22 cellular contexts compared by ENCODE assay signal in the genomic region with DNA sequence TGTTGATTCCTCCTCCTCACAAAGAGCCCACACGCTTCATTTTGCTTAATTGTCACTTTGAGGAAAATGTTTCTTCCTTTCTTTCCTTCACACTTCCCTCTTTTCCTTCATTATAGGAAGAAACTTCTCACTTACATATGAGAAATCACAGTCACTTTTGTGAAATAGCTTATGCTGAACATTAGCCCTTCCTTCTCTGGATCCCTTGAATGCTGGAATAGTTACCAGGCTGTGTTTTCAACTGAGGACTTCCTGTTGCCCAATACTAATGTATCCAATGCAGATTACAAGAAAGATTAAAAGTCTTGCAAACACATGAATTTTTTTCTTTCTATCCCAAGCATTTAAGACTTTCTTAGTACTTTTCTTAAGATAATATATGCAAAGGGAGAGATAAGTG. TPM values are rescaled to one million over a fixed set of nuclear protein-coding genes. Genes with fewer than 3 reads are reported as not detected.
"Had no signal": no experiment of that assay in that cellular context is flagged by ENCODE, and none has a peak within 500 bp of the region (broad histone marks: within the 10 kb centered on the region; RNA-seq: fewer than 3 reads in every experiment).

No MANE protein-coding gene starts in this region.

- H3K9me3 Mint-ChIP-seq: activated CD4-positive, alpha-beta T cell treated with anti-CD3 and anti-CD28 coated beads, Interleukin-2, amount 10 ng/mL, durations not matched to agents 24 days and 14 days; activated naive CD4-positive, alpha-beta T cell treated with anti-CD3 and anti-CD28 coated beads for 36 hours; activated naive CD8-positive, alpha-beta T cell treated with anti-CD3 and anti-CD28 coated beads, Interleukin-2, amount 50 U/mL, for 24 hours; activated T-cell treated with anti-CD3 and anti-CD28 coated beads, Interleukin-2, amount 50 U/mL, for 4 hours; natural killer cell treated with Interleukin-12 subunit alpha and Interleukin-12 subunit beta and Interleukin-15 and Interleukin-18, amount 100 ng/mL, for 72 hours; stimulated activated naive CD8-positive, alpha-beta T cell treated with anti-CD3 and anti-CD28 coated beads, Interleukin-15, Interleukin-2, amounts not matched to agents 100 ng/mL and 50 ng/mL, for 24 hours had no signal

- H3K36me3 Mint-ChIP-seq: brain; natural killer cell treated with Interleukin-12 subunit alpha and Interleukin-12 subunit beta and Interleukin-15 and Interleukin-18, amount 100 ng/mL, for 72 hours; T-cell had no signal

- H3K36me3 ChIP-seq: colonic mucosa, gastrocnemius medialis, neutrophil, pancreas, transverse colon had no signal

- H3K4me1 ChIP-seq: colonic mucosa, gastrocnemius medialis, pancreas, transverse colon had no signal

- H3K4me3 ChIP-seq: colonic mucosa, gastrocnemius medialis, pancreas, transverse colon had no signal

- H3K9me3 ChIP-seq: colonic mucosa, gastrocnemius medialis, neutrophil, pancreas had no signal

- DNase-seq: activated CD4-positive, alpha-beta T cell treated with anti-CD3 and anti-CD28 coated beads, Interleukin-2, amount 10 ng/mL, durations not matched to agents 24 days and 14 days; activated CD4-positive, CD25-positive, alpha-beta regulatory T cell; activated CD8-positive, alpha-beta T cell treated with anti-CD3 and anti-CD28 coated beads for 36 hours; activated naive CD4-positive, alpha-beta T cell treated with anti-CD3 and anti-CD28 coated beads for 36 hours; activated naive CD8-positive, alpha-beta T cell treated with anti-CD3 and anti-CD28 coated beads, Interleukin-2, amount 50 U/mL, for 24 hours; activated T-cell treated with anti-CD3 and anti-CD28 coated beads, Interleukin-2, amount 50 U/mL, for 4 hours; anterior cingulate cortex; central memory CD4-positive, alpha-beta T cell; colonic mucosa; gastrocnemius medialis; head of caudate nucleus; pancreas; T-cell; transverse colon had no signal

- H3K4me3 Mint-ChIP-seq: activated CD4-positive, alpha-beta T cell treated with anti-CD3 and anti-CD28 coated beads, Interleukin-2, amount 10 ng/mL, durations not matched to agents 24 days and 14 days; activated CD8-positive, alpha-beta T cell treated with anti-CD3 and anti-CD28 coated beads for 36 hours; activated naive CD4-positive, alpha-beta T cell treated with anti-CD3 and anti-CD28 coated beads for 36 hours; activated naive CD8-positive, alpha-beta T cell treated with anti-CD3 and anti-CD28 coated beads, Interleukin-2, amount 50 U/mL, for 24 hours; activated T-cell treated with anti-CD3 and anti-CD28 coated beads, Interleukin-2, amount 50 U/mL, for 4 hours; brain; natural killer cell treated with Interleukin-12 subunit alpha and Interleukin-12 subunit beta and Interleukin-15 and Interleukin-18, amount 100 ng/mL, for 72 hours; stimulated activated naive CD8-positive, alpha-beta T cell treated with anti-CD3 and anti-CD28 coated beads, Interleukin-15, Interleukin-2, amounts not matched to agents 100 ng/mL and 50 ng/mL, for 24 hours; T-cell had no signal

- H3K27me3 Mint-ChIP-seq: activated CD4-positive, alpha-beta T cell treated with anti-CD3 and anti-CD28 coated beads, Interleukin-2, amount 10 ng/mL, durations not matched to agents 24 days and 14 days had no signal

- H3K4me1 Mint-ChIP-seq: activated CD4-positive, alpha-beta T cell treated with anti-CD3 and anti-CD28 coated beads, Interleukin-2, amount 10 ng/mL, durations not matched to agents 24 days and 14 days; activated naive CD8-positive, alpha-beta T cell treated with anti-CD3 and anti-CD28 coated beads, Interleukin-2, amount 50 U/mL, for 24 hours; brain; T-cell had no signal

- H3K27ac ChIP-seq: colonic mucosa, gastrocnemius medialis, neutrophil had no signal

- ATAC-seq: activated CD8-positive, alpha-beta T cell treated with anti-CD3 and anti-CD28 coated beads for 36 hours; activated naive CD8-positive, alpha-beta T cell treated with anti-CD3 and anti-CD28 coated beads, Interleukin-2, amount 50 U/mL, for 24 hours; activated T-cell treated with anti-CD3 and anti-CD28 coated beads, Interleukin-2, amount 50 U/mL, for 4 hours; gastrocnemius medialis; natural killer cell treated with Interleukin-12 subunit alpha and Interleukin-12 subunit beta and Interleukin-15 and Interleukin-18, amount 100 ng/mL, for 72 hours; SK-N-SH treated with all-trans-retinoic acid at 6 μM for 48 hours; T-cell had no signal

- H3K27me3 ChIP-seq: colonic mucosa, gastrocnemius medialis, neutrophil, pancreas, transverse colon had no signal

- H3K27ac Mint-ChIP-seq: activated CD4-positive, alpha-beta T cell treated with anti-CD3 and anti-CD28 coated beads, Interleukin-2, amount 10 ng/mL, durations not matched to agents 24 days and 14 days; activated CD8-positive, alpha-beta T cell treated with anti-CD3 and anti-CD28 coated beads for 36 hours; activated naive CD4-positive, alpha-beta T cell treated with anti-CD3 and anti-CD28 coated beads for 36 hours; activated naive CD8-positive, alpha-beta T cell treated with anti-CD3 and anti-CD28 coated beads, Interleukin-2, amount 50 U/mL, for 24 hours; brain; natural killer cell treated with Interleukin-12 subunit alpha and Interleukin-12 subunit beta and Interleukin-15 and Interleukin-18, amount 100 ng/mL, for 72 hours; stimulated activated naive CD8-positive, alpha-beta T cell treated with anti-CD3 and anti-CD28 coated beads, Interleukin-15, Interleukin-2, amounts not matched to agents 100 ng/mL and 50 ng/mL, for 24 hours; T-cell had no signal

RNA-seq across cellular contexts. Expression of gene MS4A6E, which starts 5.9 kb away (rescaled TPM):
- total RNA-seq: activated CD4-positive, alpha-beta T cell treated with anti-CD3 and anti-CD28 coated beads, Interleukin-2, amount 10 ng/mL, durations not matched to agents 24 days and 14 days; activated CD8-positive, alpha-beta T cell treated with anti-CD3 and anti-CD28 coated beads for 36 hours; activated naive CD4-positive, alpha-beta T cell treated with anti-CD3 and anti-CD28 coated beads for 36 hours; activated T-cell treated with anti-CD3 and anti-CD28 coated beads, Interleukin-2, amount 50 U/mL, for 4 hours; colonic mucosa; epithelial cell of proximal tubule; gastrocnemius medialis; kidney epithelial cell; lower leg skin; natural killer cell treated with Interleukin-12 subunit alpha and Interleukin-12 subunit beta and Interleukin-15 and Interleukin-18, amount 100 ng/mL, for 72 hours; pancreas; T-cell; transverse colon had no signal

RNA-seq across cellular contexts. Expression of gene MS4A7, which starts 45.4 kb away (rescaled TPM):
- total RNA-seq: activated CD4-positive, alpha-beta T cell treated with anti-CD3 and anti-CD28 coated beads, Interleukin-2, amount 10 ng/mL, durations not matched to agents 24 days and 14 days; activated CD8-positive, alpha-beta T cell treated with anti-CD3 and anti-CD28 coated beads for 36 hours; activated naive CD4-positive, alpha-beta T cell treated with anti-CD3 and anti-CD28 coated beads for 36 hours; epithelial cell of proximal tubule; kidney epithelial cell had no signal

RNA-seq across cellular contexts. Expression of gene MS4A4A, which starts 52.5 kb away (rescaled TPM):
- total RNA-seq: activated CD4-positive, alpha-beta T cell treated with anti-CD3 and anti-CD28 coated beads, Interleukin-2, amount 10 ng/mL, durations not matched to agents 24 days and 14 days; activated CD8-positive, alpha-beta T cell treated with anti-CD3 and anti-CD28 coated beads for 36 hours; activated naive CD4-positive, alpha-beta T cell treated with anti-CD3 and anti-CD28 coated beads for 36 hours; activated T-cell treated with anti-CD3 and anti-CD28 coated beads, Interleukin-2, amount 50 U/mL, for 4 hours; epithelial cell of proximal tubule; kidney epithelial cell; natural killer cell treated with Interleukin-12 subunit alpha and Interleukin-12 subunit beta and Interleukin-15 and Interleukin-18, amount 100 ng/mL, for 72 hours had no signal
